In the genomic region with DNA sequence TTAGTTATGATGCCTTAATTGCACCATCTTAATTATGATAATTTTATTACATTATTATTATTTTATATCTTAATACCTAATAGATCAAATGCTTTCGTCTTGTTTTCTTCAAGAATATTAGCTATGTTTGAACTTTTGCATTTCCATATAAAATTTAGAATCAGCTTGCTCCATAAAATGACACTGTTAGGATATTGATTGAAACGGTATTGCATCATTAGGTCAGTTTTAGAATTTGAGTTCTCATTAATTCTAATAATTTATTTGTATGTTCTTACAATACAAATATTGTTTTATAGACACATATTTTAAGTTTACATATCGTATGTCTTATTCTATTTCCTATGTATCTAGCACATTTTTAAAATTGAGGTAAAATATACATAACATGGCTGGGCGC, we compare ENCODE assay signal across 21 cellular contexts. TPM values are rescaled to one million over a fixed set of nuclear protein-coding genes. Genes with fewer than 3 reads are reported as not detected.
DNase-seq lines count a peak whose midpoint lies in the region; ATAC-seq, FAIRE-seq and TF ChIP-seq lines count a peak whose summit lies in the region.
"Had no signal": no experiment of that assay in that cellular context is flagged by ENCODE, and none has a peak within 500 bp of the region (broad histone marks: within the 10 kb centered on the region; RNA-seq: fewer than 3 reads in every experiment).

No MANE protein-coding gene starts in this region.

- no peak overlapping the region for H3K9ac ChIP-seq in HepG2 (ENCODE audit: insufficient read depth, low read depth, low read length)

- H3K27me3 ChIP-seq in HepG2 (ENCODE audit: control insufficient read depth in 1 of 2, insufficient read depth in 2 of 2, low read length in 2 of 2) (no peaks in the 10 kb centered on the region), right lobe of liver (no peaks in the 10 kb centered on the region)

- no peak for TF ChIP-seq EP300 in HepG2 (IDR thresholded peaks at IDR 0.05; ENCODE audit: low read depth in 2 of 2, low read length in 2 of 2)
- TF ChIP-seq EP300 in HepG2 (CRISPR knock-in tag; IDR thresholded peaks at IDR 0.05; ENCODE audit: borderline replicate concordance) = no peak

- TF ChIP-seq CTCF in HepG2 (CRISPR knock-in tag; IDR thresholded peaks at IDR 0.05) (no peak), right lobe of liver (IDR thresholded peaks at IDR 0.05) (no peak), foreskin fibroblast (IDR thresholded peaks at IDR 0.05; ENCODE audit: low read depth, low read length) (no peak)

- WGBS in HepG2 (ENCODE audit: low lambda C conversion rate) = 81% methylated on average over 4 of the region's 4 CpGs
- 62% methylated on average over 4 of the region's 4 CpGs for WGBS in right lobe of liver (ENCODE audit: insufficient coverage, low coverage, low lambda C conversion rate, missing lambda C conversion rate)

- BruUV-seq in HepG2 (replicated peaks; lab: Mats Ljungman, UMichigan) = no TSS peak

- H3K4me3 ChIP-seq in HepG2 (replicated peaks in 1 of 3; ENCODE audit: insufficient read depth in 1 of 3, low read depth in 2 of 3, low read length in 3 of 3) (no peak overlapping the region), right lobe of liver (no peak overlapping the region), foreskin fibroblast (ENCODE audit: low read depth in 1 of 2, low read length in 2 of 2) (no peak overlapping the region)
- H3K4me3 ChIP-seq: A549, HAP-1 had no signal

- CTCF ChIA-PET in HepG2 (lab: Yijun Ruan, JAX; ENCODE audit: low intra/inter-chr PET ratio, low total read pairs) = no interaction called here

- H3K9me3 ChIP-seq in HepG2 (ENCODE audit: low read length) = no peaks in the 10 kb centered on the region
- H3K9me3 ChIP-seq in right lobe of liver = no peaks in the 10 kb centered on the region
- H3K9me3 ChIP-seq: A549, HAP-1 had no signal

- no peaks in the 10 kb centered on the region for H3K79me2 ChIP-seq in HepG2 (ENCODE audit: insufficient read depth, low read length)

- DNase-seq in HepG2 (ENCODE audit: low spot score) (no peak), right lobe of liver (no peak), frontal cortex (ENCODE audit: low spot score in 2 of 2) (no peak), foreskin fibroblast (no peak), NCI-H69 (lab: John Stamatoyannopoulos, UW) (no peak)
- DNase-seq: ACHN; C1 segment of cervical spinal cord; Calu3; CD4-positive, alpha-beta memory T cell; COR-L47; DMS53; DMS79 treated with DMSO at 0.1 percent for 48 hours; GOT3; HFFc6 had no signal

- H3K4me1 ChIP-seq in HepG2 (ENCODE audit: insufficient read depth, low read length) = no peaks in the 10 kb centered on the region
- no peaks in the 10 kb centered on the region for H3K4me1 ChIP-seq in right lobe of liver
- H3K4me1 ChIP-seq: A549, HAP-1 had no signal

- no peak for ATAC-seq in HepG2
- no peak for ATAC-seq in right lobe of liver
- ATAC-seq in HG02938 (IDR thresholded peaks at IDR 0.05; ENCODE audit: unreplicated experiment) = no peak
- ATAC-seq: A549 had no signal

- TF ChIP-seq POLR2A in HepG2 (IDR thresholded peaks at IDR 0.05; ENCODE audit: insufficient read depth in 1 of 2, low read depth in 2 of 2, low read length in 2 of 2) (no peak), right lobe of liver (IDR thresholded peaks at IDR 0.05) (no peak)

- H2AFZ ChIP-seq in HepG2 (ENCODE audit: low read length) = no peak overlapping the region

- H3K36me3 ChIP-seq in HepG2 (replicated peaks in 1 of 2; ENCODE audit: control insufficient read depth in 1 of 2, insufficient read depth in 2 of 2, low read length in 2 of 2) = no peaks in the 10 kb centered on the region
- no peaks in the 10 kb centered on the region for H3K36me3 ChIP-seq in right lobe of liver
- H3K36me3 ChIP-seq: HAP-1 had no signal

- H4K20me1 ChIP-seq in HepG2 (ENCODE audit: insufficient read depth, low read length) = no peaks in the 10 kb centered on the region

- intact Hi-C loops in HepG2 (cut with micrococcal nuclease; ENCODE audit: unreplicated experiment) (no loop called here), right lobe of liver (cut with DNase I) (no loop called here)

- H3K27ac ChIP-seq in HepG2 (ENCODE audit: extremely low read length, insufficient read depth, low read length) (no peak overlapping the region), right lobe of liver (no peak overlapping the region)
- H3K27ac ChIP-seq: 22Rv1, A549 had no signal

- no peak overlapping the region for H3K4me2 ChIP-seq in HepG2 (ENCODE audit: low read depth, low read length)
- H3K4me2 ChIP-seq: A549 had no signal

- in situ Hi-C loops in HepG2 (cut with HindIII; ENCODE audit: extremely low pct_ligation_motif_present, low pct_unique_long_range_greater_than_20kb) = no loop called here

- POLR2A ChIA-PET in HepG2 (lab: Yijun Ruan, JAX) = interaction anchor here (1.0 kb wide), 1 partner anchor 31 kb away, joined by 3 read pairs; no protein-coding TSS in a partner anchor

- no peak for TF ChIP-seq RAD21 in HepG2 (CRISPR knock-in tag; IDR thresholded peaks at IDR 0.05)

- FAIRE-seq in HepG2 (lab: Jason Lieb, UNC) = no peak
- FAIRE-seq in frontal cortex (lab: Jason Lieb, UNC) = peak; percentile 59
- FAIRE-seq: A549, GM12892, H54 had no signal

RNA-seq across cellular contexts. Expression of gene CFAP68, which starts 6.7 kb away (rescaled TPM):
- total RNA-seq in HepG2 (2016; rRNA removed; fragmentation: Illumina TruSeq; extraction: Trizol) (22.2 and 23.9 TPM in 2 replicates), right lobe of liver (10 to 100 TPM; 10.6 to 22.9 (median 15.7) TPM), frontal cortex (15.1 TPM)
- total RNA-seq in HepG2 (2016; cell fraction: cytosol; rRNA removed; fragmentation: Illumina TruSeq; extraction: Trizol; ENCODE audit: low read depth) = 19.0 and 21.8 TPM in 2 replicates
- total RNA-seq in HepG2 (2016; cell fraction: insoluble cytoplasmic fraction; rRNA removed; fragmentation: Illumina TruSeq; extraction: Trizol) = 20.6 and 27.8 TPM in 2 replicates
- 34.5 and 36.6 TPM in 2 replicates for total RNA-seq in HepG2 (2016; cell fraction: membrane; rRNA removed; fragmentation: Illumina TruSeq; extraction: Trizol)
- 9.7 and 12.0 TPM in 2 replicates for total RNA-seq in HepG2 (2016; cell fraction: nucleus; rRNA removed; fragmentation: Illumina TruSeq; extraction: Trizol)
- polyA plus RNA-seq in HepG2 (2011; rRNA removed) = 25.6 and 26.3 TPM in 2 replicates
- polyA plus RNA-seq in HepG2 (2011; cell fraction: cytosol; rRNA removed) = 14.9 and 18.5 TPM in 2 replicates
- polyA plus RNA-seq in HepG2 (2011; cell fraction: nucleus; rRNA removed) = 5.4 and 9.9 TPM in 2 replicates
- 27.0 and 32.4 TPM in 2 replicates for polyA plus RNA-seq in HepG2 (2012)
- 44.6 and 49.4 TPM in 2 replicates for polyA plus RNA-seq in HepG2 (2016; cell fraction: cytosol; fragmentation: Illumina TruSeq; extraction: Trizol; ENCODE audit: low read depth)
- 40.7 and 45.8 TPM in 2 replicates for polyA plus RNA-seq in HepG2 (2016; cell fraction: insoluble cytoplasmic fraction; fragmentation: Illumina TruSeq; extraction: Trizol; ENCODE audit: low read depth)
- 53.9 and 57.5 TPM in 2 replicates for polyA plus RNA-seq in HepG2 (2016; cell fraction: membrane; fragmentation: Illumina TruSeq; extraction: Trizol; ENCODE audit: low read depth)
- polyA plus RNA-seq in HepG2 (2016; cell fraction: nucleus; fragmentation: Illumina TruSeq; extraction: Trizol; ENCODE audit: insufficient read depth, low read depth) = 17.7 and 23.1 TPM in 2 replicates
- 3.1 and 8.5 TPM in 2 replicates for polyA minus RNA-seq in HepG2 (2011; rRNA and poly(A)+ RNA removed; ENCODE audit: low replicate concordance)
- 4.7 and 5.3 TPM in 2 replicates for polyA minus RNA-seq in HepG2 (2011; cell fraction: cytosol; rRNA and poly(A)+ RNA removed)
- polyA minus RNA-seq in HepG2 (2011; cell fraction: nucleus; rRNA and poly(A)+ RNA removed) = 3.1 and 6.0 TPM in 2 replicates

RNA-seq across cellular contexts. Expression of gene FDXACB1, which starts 7.1 kb away (rescaled TPM):
- total RNA-seq in HepG2 (2016; rRNA removed; fragmentation: Illumina TruSeq; extraction: Trizol) (3.4 and 5.5 TPM in 2 replicates), right lobe of liver (1 to 10 TPM in 4 of 6 experiments, under 1 TPM in 2; 0.90 to 1.3 (median 1.1) TPM), frontal cortex (10.2 TPM)
- 0.61 and 0.79 TPM in 2 replicates for total RNA-seq in HepG2 (2016; cell fraction: cytosol; rRNA removed; fragmentation: Illumina TruSeq; extraction: Trizol; ENCODE audit: low read depth)
- total RNA-seq in HepG2 (2016; cell fraction: insoluble cytoplasmic fraction; rRNA removed; fragmentation: Illumina TruSeq; extraction: Trizol) = 3.7 and 5.0 TPM in 2 replicates
- total RNA-seq in HepG2 (2016; cell fraction: membrane; rRNA removed; fragmentation: Illumina TruSeq; extraction: Trizol) = 2.2 and 2.8 TPM in 2 replicates
- total RNA-seq in HepG2 (2016; cell fraction: nucleus; rRNA removed; fragmentation: Illumina TruSeq; extraction: Trizol) = 2.6 and 2.8 TPM in 2 replicates
- 1.1 and 1.2 TPM in 2 replicates for polyA plus RNA-seq in HepG2 (2011; rRNA removed)
- 0.59 and 0.86 TPM in 2 replicates for polyA plus RNA-seq in HepG2 (2011; cell fraction: cytosol; rRNA removed)
- 0.71 and 1.1 TPM in 2 replicates for polyA plus RNA-seq in HepG2 (2011; cell fraction: nucleus; rRNA removed)
- 0.97 and 0.98 TPM in 2 replicates for polyA plus RNA-seq in HepG2 (2012)
- 0.36 and 0.42 TPM in 2 replicates for polyA plus RNA-seq in HepG2 (2016; cell fraction: cytosol; fragmentation: Illumina TruSeq; extraction: Trizol; ENCODE audit: low read depth)
- polyA plus RNA-seq in HepG2 (2016; cell fraction: insoluble cytoplasmic fraction; fragmentation: Illumina TruSeq; extraction: Trizol; ENCODE audit: low read depth) = 3.0 and 3.3 TPM in 2 replicates
- polyA plus RNA-seq in HepG2 (2016; cell fraction: membrane; fragmentation: Illumina TruSeq; extraction: Trizol; ENCODE audit: low read depth) = 1.2 TPM in 2 replicates
- 3.3 and 3.6 TPM in 2 replicates for polyA plus RNA-seq in HepG2 (2016; cell fraction: nucleus; fragmentation: Illumina TruSeq; extraction: Trizol; ENCODE audit: insufficient read depth, low read depth)
- 0.80 and 1.9 TPM in 2 replicates for polyA minus RNA-seq in HepG2 (2011; rRNA and poly(A)+ RNA removed; ENCODE audit: low replicate concordance)
- 0.97 and 0.99 TPM in 2 replicates for polyA minus RNA-seq in HepG2 (2011; cell fraction: cytosol; rRNA and poly(A)+ RNA removed)
- polyA minus RNA-seq in HepG2 (2011; cell fraction: nucleus; rRNA and poly(A)+ RNA removed) = 1.5 and 1.7 TPM in 2 replicates

RNA-seq across cellular contexts. Expression of gene ALG9, which starts 14.7 kb away (rescaled TPM):
- total RNA-seq in HepG2 (2016; rRNA removed; fragmentation: Illumina TruSeq; extraction: Trizol) (24.4 and 39.4 TPM in 2 replicates), right lobe of liver (10 to 100 TPM; 15.0 to 20.8 (median 18.2) TPM), frontal cortex (83.2 TPM)
- total RNA-seq in HepG2 (2016; cell fraction: cytosol; rRNA removed; fragmentation: Illumina TruSeq; extraction: Trizol; ENCODE audit: low read depth) = 18.6 and 19.8 TPM in 2 replicates
- total RNA-seq in HepG2 (2016; cell fraction: insoluble cytoplasmic fraction; rRNA removed; fragmentation: Illumina TruSeq; extraction: Trizol) = 25.1 and 39.1 TPM in 2 replicates
- total RNA-seq in HepG2 (2016; cell fraction: membrane; rRNA removed; fragmentation: Illumina TruSeq; extraction: Trizol) = 28.3 and 30.8 TPM in 2 replicates
- total RNA-seq in HepG2 (2016; cell fraction: nucleus; rRNA removed; fragmentation: Illumina TruSeq; extraction: Trizol) = 31.7 and 38.6 TPM in 2 replicates
- polyA plus RNA-seq in HepG2 (2011; rRNA removed) = 33.8 and 40.6 TPM in 2 replicates
- 25.7 and 32.6 TPM in 2 replicates for polyA plus RNA-seq in HepG2 (2011; cell fraction: cytosol; rRNA removed)
- polyA plus RNA-seq in HepG2 (2011; cell fraction: nucleus; rRNA removed) = 52.6 and 59.8 TPM in 2 replicates
- 25.2 and 28.4 TPM in 2 replicates for polyA plus RNA-seq in HepG2 (2012)
- polyA plus RNA-seq in HepG2 (2016; cell fraction: cytosol; fragmentation: Illumina TruSeq; extraction: Trizol; ENCODE audit: low read depth) = 10.2 and 12.4 TPM in 2 replicates
- polyA plus RNA-seq in HepG2 (2016; cell fraction: insoluble cytoplasmic fraction; fragmentation: Illumina TruSeq; extraction: Trizol; ENCODE audit: low read depth) = 15.6 and 18.2 TPM in 2 replicates
- 19.2 and 23.0 TPM in 2 replicates for polyA plus RNA-seq in HepG2 (2016; cell fraction: membrane; fragmentation: Illumina TruSeq; extraction: Trizol; ENCODE audit: low read depth)
- polyA plus RNA-seq in HepG2 (2016; cell fraction: nucleus; fragmentation: Illumina TruSeq; extraction: Trizol; ENCODE audit: insufficient read depth, low read depth) = 37.0 and 41.3 TPM in 2 replicates
- polyA minus RNA-seq in HepG2 (2011; rRNA and poly(A)+ RNA removed; ENCODE audit: low replicate concordance) = 46.1 and 69.1 TPM in 2 replicates
- 34.0 and 38.6 TPM in 2 replicates for polyA minus RNA-seq in HepG2 (2011; cell fraction: cytosol; rRNA and poly(A)+ RNA removed)
- polyA minus RNA-seq in HepG2 (2011; cell fraction: nucleus; rRNA and poly(A)+ RNA removed) = 65.0 and 65.9 TPM in 2 replicates

RNA-seq across cellular contexts. Expression of gene CRYAB, which starts 25.5 kb away (rescaled TPM):
- total RNA-seq in HepG2 (2016; rRNA removed; fragmentation: Illumina TruSeq; extraction: Trizol) = 0.55 and 0.69 TPM in 2 replicates
- 0.88 and 1.2 TPM in 2 replicates for total RNA-seq in HepG2 (2016; cell fraction: cytosol; rRNA removed; fragmentation: Illumina TruSeq; extraction: Trizol; ENCODE audit: low read depth)
- 0.63 and 1.1 TPM in 2 replicates for total RNA-seq in HepG2 (2016; cell fraction: insoluble cytoplasmic fraction; rRNA removed; fragmentation: Illumina TruSeq; extraction: Trizol)
- total RNA-seq in HepG2 (2016; cell fraction: membrane; rRNA removed; fragmentation: Illumina TruSeq; extraction: Trizol) = 0.80 and 1.1 TPM in 2 replicates
- total RNA-seq in HepG2 (2016; cell fraction: nucleus; rRNA removed; fragmentation: Illumina TruSeq; extraction: Trizol) = not detected in 2 replicates
- 0.24 and 1.1 TPM in 2 replicates for polyA plus RNA-seq in HepG2 (2011; rRNA removed)
- 0.35 and 0.36 TPM in 2 replicates for polyA plus RNA-seq in HepG2 (2011; cell fraction: cytosol; rRNA removed)
- 0.74 and 1.7 TPM in 2 replicates for polyA plus RNA-seq in HepG2 (2011; cell fraction: nucleus; rRNA removed)
- polyA plus RNA-seq in HepG2 (2012) = 0.70 and 0.88 TPM in 2 replicates
- 0.90 and 1.9 TPM in 2 replicates for polyA plus RNA-seq in HepG2 (2016; cell fraction: cytosol; fragmentation: Illumina TruSeq; extraction: Trizol; ENCODE audit: low read depth)
- polyA plus RNA-seq in HepG2 (2016; cell fraction: insoluble cytoplasmic fraction; fragmentation: Illumina TruSeq; extraction: Trizol; ENCODE audit: low read depth) = 1.3 and 1.6 TPM in 2 replicates
- polyA plus RNA-seq in HepG2 (2016; cell fraction: membrane; fragmentation: Illumina TruSeq; extraction: Trizol; ENCODE audit: low read depth) = 1.4 TPM in 2 replicates
- 1.4 and 4.7 TPM in 2 replicates for polyA plus RNA-seq in HepG2 (2016; cell fraction: nucleus; fragmentation: Illumina TruSeq; extraction: Trizol; ENCODE audit: insufficient read depth, low read depth)
- 0.70 TPM in 1 of 2 replicates, not detected in the other for polyA minus RNA-seq in HepG2 (2011; rRNA and poly(A)+ RNA removed; ENCODE audit: low replicate concordance)
- polyA minus RNA-seq in HepG2 (2011; cell fraction: cytosol; rRNA and poly(A)+ RNA removed) = not detected in 2 replicates
- polyA minus RNA-seq in HepG2 (2011; cell fraction: nucleus; rRNA and poly(A)+ RNA removed) = not detected in 2 replicates
- 10 to 100 TPM in 2 of 6 experiments, 1 to 10 TPM in 4; 3.6 to 10.5 (median 6.7) TPM for total RNA-seq in right lobe of liver
- 6.5 TPM for total RNA-seq in frontal cortex
- total RNA-seq: CD4-positive, alpha-beta memory T cell; Daoy had no signal
- polyA plus RNA-seq: CD4-positive, alpha-beta memory T cell had no signal

RNA-seq across cellular contexts. Expression of gene HSPB2, which starts 26.5 kb away (rescaled TPM):
- total RNA-seq in HepG2 (2016; rRNA removed; fragmentation: Illumina TruSeq; extraction: Trizol) (not detected in 2 replicates), right lobe of liver (under 1 TPM in 2 of 6 experiments, not detected in 4; 0.20 to 0.49 TPM), frontal cortex (0.82 TPM)
- total RNA-seq in HepG2 (2016; cell fraction: cytosol; rRNA removed; fragmentation: Illumina TruSeq; extraction: Trizol; ENCODE audit: low read depth) = not detected in 2 replicates
- total RNA-seq in HepG2 (2016; cell fraction: insoluble cytoplasmic fraction; rRNA removed; fragmentation: Illumina TruSeq; extraction: Trizol) = not detected in 2 replicates
- total RNA-seq in HepG2 (2016; cell fraction: membrane; rRNA removed; fragmentation: Illumina TruSeq; extraction: Trizol) = not detected in 2 replicates
- total RNA-seq in HepG2 (2016; cell fraction: nucleus; rRNA removed; fragmentation: Illumina TruSeq; extraction: Trizol) = not detected in 2 replicates
- 0.04 TPM in 1 of 2 replicates, not detected in the other for polyA plus RNA-seq in HepG2 (2011; rRNA removed)
- 0.05 TPM in 1 of 2 replicates, not detected in the other for polyA plus RNA-seq in HepG2 (2011; cell fraction: cytosol; rRNA removed)
- 0.32 and 0.45 TPM in 2 replicates for polyA plus RNA-seq in HepG2 (2011; cell fraction: nucleus; rRNA removed)
- not detected in 2 replicates for polyA plus RNA-seq in HepG2 (2012)
- not detected in 2 replicates for polyA plus RNA-seq in HepG2 (2016; cell fraction: cytosol; fragmentation: Illumina TruSeq; extraction: Trizol; ENCODE audit: low read depth)
- polyA plus RNA-seq in HepG2 (2016; cell fraction: insoluble cytoplasmic fraction; fragmentation: Illumina TruSeq; extraction: Trizol; ENCODE audit: low read depth) = not detected in 2 replicates
- not detected in 2 replicates for polyA plus RNA-seq in HepG2 (2016; cell fraction: membrane; fragmentation: Illumina TruSeq; extraction: Trizol; ENCODE audit: low read depth)
- polyA plus RNA-seq in HepG2 (2016; cell fraction: nucleus; fragmentation: Illumina TruSeq; extraction: Trizol; ENCODE audit: insufficient read depth, low read depth) = not detected in 2 replicates
- 0.20 TPM in 1 of 2 replicates, not detected in the other for polyA minus RNA-seq in HepG2 (2011; rRNA and poly(A)+ RNA removed; ENCODE audit: low replicate concordance)
- not detected in 2 replicates for polyA minus RNA-seq in HepG2 (2011; cell fraction: cytosol; rRNA and poly(A)+ RNA removed)
- polyA minus RNA-seq in HepG2 (2011; cell fraction: nucleus; rRNA and poly(A)+ RNA removed) = not detected in 2 replicates
- total RNA-seq: Calu3; CD4-positive, alpha-beta memory T cell; Daoy had no signal
- polyA plus RNA-seq: A549; CD4-positive, alpha-beta memory T cell had no signal
